8 cellular contexts compared by ENCODE assay signal in the genomic region with DNA sequence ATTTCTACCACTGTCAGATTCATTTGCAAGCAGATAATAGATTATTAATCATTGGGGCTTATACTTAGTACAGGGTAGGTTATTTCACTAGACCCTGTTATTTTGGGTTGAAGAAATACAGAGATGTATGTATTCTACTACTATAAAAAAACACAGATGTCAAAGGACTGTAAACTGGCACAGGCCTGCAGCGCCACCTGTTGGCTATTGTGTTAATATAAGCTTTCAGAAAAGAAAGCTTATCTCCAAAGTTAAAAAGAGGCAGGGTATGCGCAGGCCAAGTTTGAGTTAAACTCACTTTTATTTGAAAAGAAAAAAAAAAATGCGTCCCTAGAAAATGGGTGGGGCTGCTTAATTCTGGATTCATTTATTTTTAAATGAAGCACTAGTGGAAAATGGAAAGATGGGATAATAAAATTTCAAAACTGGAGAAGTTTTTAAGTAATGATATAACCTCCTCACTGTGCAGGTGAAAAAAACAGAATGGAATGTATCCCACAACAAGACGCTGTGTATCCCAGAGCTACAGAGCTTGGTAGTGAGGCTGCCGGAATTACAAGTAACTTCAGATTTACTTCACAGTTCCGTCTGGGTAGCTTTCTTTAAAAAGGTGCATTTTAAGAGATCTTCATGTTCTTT.
DNase-seq lines count a peak whose midpoint lies in the region; ATAC-seq, FAIRE-seq and TF ChIP-seq lines count a peak whose summit lies in the region.

No MANE protein-coding gene starts in this region.

- H3K27ac Mint-ChIP-seq in glutamatergic neuron (ENCODE audit: unreplicated experiment), result no peak overlapping the region

- H3K9me3 Mint-ChIP-seq in glutamatergic neuron (ENCODE audit: unreplicated experiment), result peaks cover 2% of the 10 kb centered on the region

- in situ Hi-C loops in SK-MEL-5 (cut with HindIII; ENCODE audit: low pct_unique_long_range_greater_than_20kb, low sequenced_read_pairs), result no loop called here

- no peaks in the 10 kb centered on the region for H3K9me3 ChIP-seq in upper lobe of right lung

- H3K27me3 ChIP-seq in upper lobe of right lung, result no peaks in the 10 kb centered on the region

- H3K4me3 Mint-ChIP-seq in glutamatergic neuron (ENCODE audit: unreplicated experiment), result no peak overlapping the region

- H3K4me1 ChIP-seq in upper lobe of right lung, result no peaks in the 10 kb centered on the region

- no peaks in the 10 kb centered on the region for H3K36me3 ChIP-seq in upper lobe of right lung

- peak; percentile 79 for ATAC-seq in upper lobe of right lung

- H3K4me1 Mint-ChIP-seq in glutamatergic neuron (ENCODE audit: low read depth, unreplicated experiment), result no peaks in the 10 kb centered on the region

- H3K27ac ChIP-seq in upper lobe of right lung, result no peak overlapping the region

- no peak overlapping the region for H3K4me3 ChIP-seq in upper lobe of right lung

- peak; percentile 52 to 67 for DNase-seq in NCI-H2081 (lab: John Stamatoyannopoulos, UW)
- DNase-seq in NCI-H2081 treated with DMSO at 0.1 percent for 48 hours (lab: John Stamatoyannopoulos, UW), result no peak
- peak; percentile 23 for DNase-seq in HTR-8/SVneo (ENCODE audit: insufficient read length, low spot score)
- DNase-seq in SK-MEL-5 (ENCODE audit: low read depth, low spot score), result peak; percentile 70
- DNase-seq in activated naive CD4-positive, alpha-beta T cell (lab: John Stamatoyannopoulos, UW), result peak; percentile 14 to 72 (median 43)
- DNase-seq in glutamatergic neuron, result peak; percentile 71
- peak; percentile 75 for DNase-seq in pons (ENCODE audit: low spot score)
- peak; percentile 76 for DNase-seq in upper lobe of right lung

- TF ChIP-seq CTCF in glutamatergic neuron (IDR thresholded peaks at IDR 0.05; ENCODE audit: partially characterized antibody, unreplicated experiment) (peak; percentile 79), upper lobe of right lung (IDR thresholded peaks at IDR 0.05) (peak; percentile 86)

- H3K27me3 Mint-ChIP-seq in glutamatergic neuron (ENCODE audit: unreplicated experiment), result no peaks in the 10 kb centered on the region

- intact Hi-C loops in upper lobe of right lung (cut with DNase I), result no loop called here

- H3K36me3 Mint-ChIP-seq in glutamatergic neuron (ENCODE audit: unreplicated experiment), result no peaks in the 10 kb centered on the region

- FAIRE-seq in HTR-8/SVneo (lab: Jason Lieb, UNC), result no peak
